ENCODE assay signal across 22 cellular contexts in genomic region chr4:102534845-102535244, GRCh38. TPM values are rescaled to one million over a fixed set of nuclear protein-coding genes. Genes with fewer than 3 reads are reported as not detected.
A peak's percentile ranks its signal among the peaks of the same experiment; 100 is the strongest.
DNase-seq lines count a peak whose midpoint lies in the region; ATAC-seq lines count a peak whose summit lies in the region.
"Had no signal": no experiment of that assay in that cellular context is flagged by ENCODE, and none has a peak within 500 bp of the region (broad histone marks: within the 10 kb centered on the region; RNA-seq: fewer than 3 reads in every experiment).

No MANE protein-coding gene starts in this region.

- peaks cover 7% of the 10 kb centered on the region; the same call in 1 of the 2 replicates for H3K36me3 ChIP-seq in SJCRH30
- H3K36me3 ChIP-seq: colonic mucosa had no signal

- no peaks in the 10 kb centered on the region for H3K27me3 ChIP-seq in SJCRH30
- H3K27me3 ChIP-seq: BLaER1, colonic mucosa, suprapubic skin had no signal

- H3K36me3 Mint-ChIP-seq in activated naive CD4-positive, alpha-beta T cell treated with anti-CD3 and anti-CD28 coated beads, Interleukin-2, amount 10 ng/mL, durations not matched to agents 7 days and 5 days = peaks cover 56% of the 10 kb centered on the region
- H3K36me3 Mint-ChIP-seq in activated naive CD8-positive, alpha-beta T cell treated with anti-CD3 and anti-CD28 coated beads, Interleukin-2, amount 50 U/mL, for 24 hours (ENCODE audit: low read depth) = peaks cover 75% of the 10 kb centered on the region
- H3K36me3 Mint-ChIP-seq in stimulated activated memory B cell treated with anti-CD40 and anti-IgM and Interleukin-4, amounts not matched to agents 10 μg/mL and 1 μg/mL and 100 μg/mL, for 72 hours = peaks cover 28% of the 10 kb centered on the region
- H3K36me3 Mint-ChIP-seq: WTC11 had no signal

- no peak for DNase-seq in activated naive CD4-positive, alpha-beta T cell treated with anti-CD3 and anti-CD28 coated beads, Interleukin-2, amount 10 ng/mL, durations not matched to agents 7 days and 5 days
- no peak for DNase-seq in activated naive CD4-positive, alpha-beta T cell (lab: John Stamatoyannopoulos, UW)
- no peak for DNase-seq in SJCRH30
- DNase-seq in activated naive CD8-positive, alpha-beta T cell treated with anti-CD3 and anti-CD28 coated beads, Interleukin-2, amount 50 U/mL, for 24 hours = no peak
- DNase-seq in NCI-H1930 (lab: John Stamatoyannopoulos, UW) = no peak
- no peak for DNase-seq in iPS-NIHi11 (ENCODE audit: low spot score)
- DNase-seq: Calu3; colonic mucosa; effector memory CD4-positive, alpha-beta T cell; NCI-H1092 treated with DMSO at 0.1 percent for 48 hours; NCI-H2029; NCI-H2227 treated with DMSO at 0.1 percent for 48 hours; NCI-H748 treated with DMSO at 0.1 percent for 48 hours; stimulated activated CD4-positive, alpha-beta T cell treated with anti-CD3 and anti-CD28 coated beads, Interleukin-1b, Interleukin-23, amount 100 ng/mL, for 48 hours had no signal

- peak overlapping the region; percentile 70 for H3K27ac ChIP-seq in SJCRH30
- H3K27ac ChIP-seq: BLaER1, colonic mucosa, suprapubic skin had no signal

- peak overlapping the region; percentile 39 for H3K27ac Mint-ChIP-seq in activated naive CD4-positive, alpha-beta T cell treated with anti-CD3 and anti-CD28 coated beads, Interleukin-2, amount 10 ng/mL, durations not matched to agents 7 days and 5 days
- peak overlapping the region; percentile 90 for H3K27ac Mint-ChIP-seq in activated naive CD8-positive, alpha-beta T cell treated with anti-CD3 and anti-CD28 coated beads, Interleukin-2, amount 50 U/mL, for 24 hours
- H3K27ac Mint-ChIP-seq in stimulated activated memory B cell treated with anti-CD40 and anti-IgM and Interleukin-4, amounts not matched to agents 10 μg/mL and 1 μg/mL and 100 μg/mL, for 72 hours = peak overlapping the region; percentile 35
- H3K27ac Mint-ChIP-seq: WTC11 had no signal

- peaks cover 62% of the 10 kb centered on the region for H3K4me1 Mint-ChIP-seq in activated naive CD4-positive, alpha-beta T cell treated with anti-CD3 and anti-CD28 coated beads, Interleukin-2, amount 10 ng/mL, durations not matched to agents 7 days and 5 days
- H3K4me1 Mint-ChIP-seq in activated naive CD8-positive, alpha-beta T cell treated with anti-CD3 and anti-CD28 coated beads, Interleukin-2, amount 50 U/mL, for 24 hours = peaks cover 80% of the 10 kb centered on the region
- peaks cover 37% of the 10 kb centered on the region for H3K4me1 Mint-ChIP-seq in stimulated activated memory B cell treated with anti-CD40 and anti-IgM and Interleukin-4, amounts not matched to agents 10 μg/mL and 1 μg/mL and 100 μg/mL, for 72 hours
- H3K4me1 Mint-ChIP-seq: WTC11 had no signal

- H3K4me1 ChIP-seq in SJCRH30 = peaks cover 82% of the 10 kb centered on the region
- H3K4me1 ChIP-seq: BLaER1, colonic mucosa had no signal

- H3K4me3 Mint-ChIP-seq in activated naive CD4-positive, alpha-beta T cell treated with anti-CD3 and anti-CD28 coated beads, Interleukin-2, amount 10 ng/mL, durations not matched to agents 7 days and 5 days = no peak overlapping the region
- peak overlapping the region; percentile 46 for H3K4me3 Mint-ChIP-seq in activated naive CD8-positive, alpha-beta T cell treated with anti-CD3 and anti-CD28 coated beads, Interleukin-2, amount 50 U/mL, for 24 hours
- H3K4me3 Mint-ChIP-seq in stimulated activated memory B cell treated with anti-CD40 and anti-IgM and Interleukin-4, amounts not matched to agents 10 μg/mL and 1 μg/mL and 100 μg/mL, for 72 hours = no peak overlapping the region
- H3K4me3 Mint-ChIP-seq: WTC11 had no signal

- no peaks in the 10 kb centered on the region for H3K9me3 Mint-ChIP-seq in activated naive CD4-positive, alpha-beta T cell treated with anti-CD3 and anti-CD28 coated beads, Interleukin-2, amount 10 ng/mL, durations not matched to agents 7 days and 5 days
- H3K9me3 Mint-ChIP-seq in activated naive CD8-positive, alpha-beta T cell treated with anti-CD3 and anti-CD28 coated beads, Interleukin-2, amount 50 U/mL, for 24 hours = no peaks in the 10 kb centered on the region
- no peaks in the 10 kb centered on the region for H3K9me3 Mint-ChIP-seq in stimulated activated memory B cell treated with anti-CD40 and anti-IgM and Interleukin-4, amounts not matched to agents 10 μg/mL and 1 μg/mL and 100 μg/mL, for 72 hours
- H3K9me3 Mint-ChIP-seq: WTC11 had no signal

- peak; percentile 49 for ATAC-seq in activated naive CD8-positive, alpha-beta T cell treated with anti-CD3 and anti-CD28 coated beads, Interleukin-2, amount 50 U/mL, for 24 hours
- no peak for ATAC-seq in stimulated activated memory B cell treated with anti-CD40 and anti-IgM and Interleukin-4, amounts not matched to agents 10 μg/mL and 1 μg/mL and 100 μg/mL, for 72 hours
- ATAC-seq in GM19452 (IDR thresholded peaks at IDR 0.05; ENCODE audit: unreplicated experiment) = no peak
- ATAC-seq: HepG2, left lobe of liver, WTC11 had no signal

- CTCF ChIA-PET in activated naive CD4-positive, alpha-beta T cell treated with anti-CD3 and anti-CD28 coated beads, Interleukin-2, amount 10 ng/mL, durations not matched to agents 7 days and 5 days (lab: Charles Lee) = interaction anchor here (0.8 to 3.3 kb wide), 6 partner anchors 12 to 76 kb away, joined by 3 to 11 read pairs (median 4); no protein-coding TSS in a partner anchor

- no peaks in the 10 kb centered on the region for H3K9me3 ChIP-seq in SJCRH30 (replicated peaks)
- H3K9me3 ChIP-seq: BLaER1, colonic mucosa, suprapubic skin had no signal

- H3K27me3 Mint-ChIP-seq in activated naive CD4-positive, alpha-beta T cell treated with anti-CD3 and anti-CD28 coated beads, Interleukin-2, amount 10 ng/mL, durations not matched to agents 7 days and 5 days = no peaks in the 10 kb centered on the region
- H3K27me3 Mint-ChIP-seq in activated naive CD8-positive, alpha-beta T cell treated with anti-CD3 and anti-CD28 coated beads, Interleukin-2, amount 50 U/mL, for 24 hours = no peaks in the 10 kb centered on the region
- no peaks in the 10 kb centered on the region for H3K27me3 Mint-ChIP-seq in stimulated activated memory B cell treated with anti-CD40 and anti-IgM and Interleukin-4, amounts not matched to agents 10 μg/mL and 1 μg/mL and 100 μg/mL, for 72 hours

- H3K4me3 ChIP-seq in SJCRH30 = no peak overlapping the region
- H3K4me3 ChIP-seq: BLaER1, colonic mucosa, skin epidermis, suprapubic skin had no signal

RNA-seq across cellular contexts. Expression of gene NFKB1, which starts 33.7 kb away (rescaled TPM):
- 33.6 and 34.2 TPM in 2 replicates for total RNA-seq in SJCRH30 (2014; rRNA removed; shearing (Covaris generic))

Comparison
In these comparisons a context has a peak if more than half of its experiments do, and no peak if none do; other contexts are left out.
1. H3K27ac Mint-ChIP-seq: peak in every context shown above with its lines; median percentile 90 in activated naive CD8-positive, alpha-beta T cell treated with anti-CD3 and anti-CD28 coated beads, Interleukin-2, amount 50 U/mL, for 24 hours; 39 in activated naive CD4-positive, alpha-beta T cell treated with anti-CD3 and anti-CD28 coated beads, Interleukin-2, amount 10 ng/mL, durations not matched to agents 7 days and 5 days; 35 in stimulated activated memory B cell treated with anti-CD40 and anti-IgM and Interleukin-4, amounts not matched to agents 10 μg/mL and 1 μg/mL and 100 μg/mL, for 72 hours.